Comparison of ENCODE assay signal across 25 cellular contexts in genomic region chrX:107601759-107602158, GRCh38.
"Had no signal": no experiment of that assay in that cellular context is flagged by ENCODE, and none has a peak within 500 bp of the region (broad histone marks: within the 10 kb centered on the region; RNA-seq: fewer than 3 reads in every experiment).

No MANE protein-coding gene starts in this region.

- H3K9me3 ChIP-seq: stomach, suprapubic skin, testis, thoracic aorta, thyroid gland, tibial artery, tibial nerve, transverse colon, upper lobe of left lung, upper lobe of right lung, uterus, vagina had no signal

- H3K4me3 ChIP-seq: stomach, suprapubic skin, testis, thoracic aorta, thyroid gland, tibial artery, tibial nerve, transverse colon, upper lobe of left lung, upper lobe of right lung, uterus, vagina had no signal

- H3K36me3 ChIP-seq: stomach, suprapubic skin, thoracic aorta, thyroid gland, tibial artery, tibial nerve, transverse colon, upper lobe of left lung, upper lobe of right lung, uterus, vagina had no signal

- DNase-seq: stimulated activated CD4-positive, alpha-beta T cell treated with anti-CD3 and anti-CD28 coated beads, Interleukin-2, amount 100 ng/mL, for 48 hours; stimulated activated CD4-positive, alpha-beta T cell treated with anti-CD3 and anti-CD28 coated beads, Interleukin-4, amount 100 ng/mL, for 1 hour; stimulated activated CD4-positive, alpha-beta T cell treated with anti-CD3 and anti-CD28 coated beads, Interleukin-4, amount 100 ng/mL, for 24 hours; stimulated activated CD4-positive, alpha-beta T cell treated with anti-CD3 and anti-CD28 coated beads, Interleukin-4, amount 100 ng/mL, for 4 hours; stimulated activated CD8-positive, alpha-beta memory T cell treated with anti-CD3 and anti-CD28 coated beads, Interleukin-4, amount 100 ng/mL, for 48 hours; stimulated activated naive B cell treated with anti-CD40 and anti-IgM and Interleukin-4, amounts not matched to agents 10 μg/mL and 1 μg/mL and 100 μg/mL, for 72 hours; stimulated activated naive CD4-positive, alpha-beta T cell; stimulated activated naive CD4-positive, alpha-beta T cell treated with Interleukin-2 at 50 U/mL for 16 hours; stimulated activated naive CD8-positive, alpha-beta T cell treated with anti-CD3 and anti-CD28 coated beads, Interleukin-15, amount 100 ng/mL, for 72 hours; stimulated activated naive CD8-positive, alpha-beta T cell treated with anti-CD3 and anti-CD28 coated beads, Interleukin-15, Interleukin-2, amounts not matched to agents 100 U/mL and 50 U/mL, for 24 hours; stomach; substantia nigra; testis; thyroid gland; tibial artery; transverse colon; upper lobe of right lung; uterus had no signal

- H3K27me3 ChIP-seq: suprapubic skin, testis, thyroid gland, tibial artery, tibial nerve, transverse colon, upper lobe of left lung, upper lobe of right lung, uterus, vagina had no signal

- ATAC-seq: stimulated activated effector memory CD8-positive, alpha-beta T cell treated with anti-CD3 and anti-CD28 coated beads, Interleukin-12 subunit alpha, Interleukin-12 subunit beta, amount 100 ng/mL, for 72 hours; stimulated activated memory B cell treated with anti-CD40 and anti-IgM and Interleukin-4, amounts not matched to agents 10 μg/mL and 1 μg/mL and 100 μg/mL, for 72 hours; stimulated activated naive B cell treated with anti-CD40 and anti-IgM and Interleukin-4, amounts not matched to agents 10 μg/mL and 1 μg/mL and 100 μg/mL, for 72 hours; stimulated activated naive CD8-positive, alpha-beta T cell treated with anti-CD3 and anti-CD28 coated beads, Interleukin-15, amount 100 ng/mL, for 72 hours; stimulated activated naive CD8-positive, alpha-beta T cell treated with anti-CD3 and anti-CD28 coated beads, Interleukin-15, Interleukin-2, amounts not matched to agents 100 U/mL and 50 U/mL, for 24 hours; upper lobe of right lung had no signal

- H3K4me1 ChIP-seq: suprapubic skin, testis, thyroid gland, tibial artery, tibial nerve, transverse colon, upper lobe of left lung, upper lobe of right lung, uterus, vagina had no signal

- H3K27ac ChIP-seq: stomach, suprapubic skin, testis, thoracic aorta, thyroid gland, tibial artery, tibial nerve, transverse colon, upper lobe of left lung, upper lobe of right lung, uterus, vagina had no signal
